ENCODE assay signal across 8 cellular contexts in genomic region chr6:151452750-151453427, GRCh38. TPM values are rescaled to one million over a fixed set of nuclear protein-coding genes. Genes with fewer than 3 reads are reported as not detected.
DNase-seq lines count a peak whose midpoint lies in the region; ATAC-seq and TF ChIP-seq lines count a peak whose summit lies in the region.

No MANE protein-coding gene starts in this region.

- ATAC-seq in upper lobe of right lung, result no peak
- no peak for ATAC-seq in HG02884 (IDR thresholded peaks at IDR 0.05; ENCODE audit: unreplicated experiment)
- ATAC-seq in GM19452 (IDR thresholded peaks at IDR 0.05; ENCODE audit: unreplicated experiment), result no peak

- H3K4me1 ChIP-seq in NT2/D1 (ENCODE audit: insufficient read depth, insufficient read length) (no peaks in the 10 kb centered on the region), upper lobe of right lung (peaks cover 35% of the 10 kb centered on the region)

- DNase-seq in DMS53 (lab: John Stamatoyannopoulos, UW), result peak; percentile 21
- DNase-seq in DMS53 treated with DMSO at 0.1 percent for 48 hours (lab: John Stamatoyannopoulos, UW; ENCODE audit: unreplicated experiment), result no peak
- DNase-seq in NT2/D1 (ENCODE audit: low read depth, low spot score), result no peak
- DNase-seq in medulla oblongata (ENCODE audit: extremely low spot score), result peak; percentile 46
- DNase-seq in upper lobe of right lung, result no peak

- H3K9ac ChIP-seq in NT2/D1 (ENCODE audit: insufficient read length, low read depth), result peak overlapping the region; percentile 77

- no peak for TF ChIP-seq CTCF in upper lobe of right lung (IDR thresholded peaks at IDR 0.05)

- H3K27me3 ChIP-seq in NT2/D1 (ENCODE audit: insufficient read depth, insufficient read length), result no peaks in the 10 kb centered on the region
- H3K27me3 ChIP-seq in upper lobe of right lung, result no peaks in the 10 kb centered on the region

- H3K9me3 ChIP-seq in NT2/D1 (ENCODE audit: insufficient read depth, low read length), result peaks cover 3% of the 10 kb centered on the region; the same call in 1 of the 2 replicates
- no peaks in the 10 kb centered on the region for H3K9me3 ChIP-seq in upper lobe of right lung

- intact Hi-C loops in upper lobe of right lung (cut with DNase I), result no loop called here

- peak overlapping the region; percentile 55 for H3K4me3 ChIP-seq in NT2/D1 (ENCODE audit: insufficient read length, low read depth)
- H3K4me3 ChIP-seq in upper lobe of right lung, result peak overlapping the region; percentile 79

- H3K27ac ChIP-seq in cingulate gyrus (ENCODE audit: low read depth, low read length) (peak overlapping the region; percentile 88), upper lobe of right lung (peak overlapping the region; percentile 92)

- peaks cover 15% of the 10 kb centered on the region for H3K36me3 ChIP-seq in NT2/D1 (ENCODE audit: insufficient read depth, insufficient read length, low read length)
- peaks cover 5% of the 10 kb centered on the region for H3K36me3 ChIP-seq in upper lobe of right lung

RNA-seq across cellular contexts. Expression of gene RMND1, which starts 1.0 kb away (rescaled TPM):
- total RNA-seq in upper lobe of right lung, result 19.5 TPM

RNA-seq across cellular contexts. Expression of gene CCDC170, which starts 40.9 kb away (rescaled TPM):
- 0.55 TPM for total RNA-seq in upper lobe of right lung

Comparison
In these comparisons a context has a peak if more than half of its experiments do, and no peak if none do; other contexts are left out.
1. DNase-seq: peak in DMS53 (single experiment) and medulla oblongata (single experiment); none in DMS53 treated with DMSO at 0.1 percent for 48 hours (single experiment), NT2/D1 (single experiment) and upper lobe of right lung (single experiment).